ENCODE assay signal across 8 cellular contexts in genomic region chr19:18173572-18174294, GRCh38. TPM values are rescaled to one million over a fixed set of nuclear protein-coding genes. Genes with fewer than 3 reads are reported as not detected.
DNase-seq lines count a peak whose midpoint lies in the region; ATAC-seq and TF ChIP-seq lines count a peak whose summit lies in the region.

TSS of gene IFI30 (plus strand) at chr19:18173813. CDS start at chr19:18173842, 29 bp downstream.

- TF ChIP-seq CTCF in PC-3 (conservative IDR thresholded peaks at IDR 0.05; ENCODE audit: low read depth, low read length) (no peak), ovary (IDR thresholded peaks at IDR 0.05) (no peak)

- no peaks in the 10 kb centered on the region for H3K9me3 ChIP-seq in BLaER1 treated with 17β-estradiol and CSF1 and Interleukin-3, amounts not matched to agents 10 nM and 100 nM (replicated peaks in 1 of 11)
- H3K9me3 ChIP-seq in PC-3 (ENCODE audit: low read length) (no peaks in the 10 kb centered on the region), ovary (no peaks in the 10 kb centered on the region)

- TF ChIP-seq EP300 in ovary (IDR thresholded peaks at IDR 0.05) = no peak

- H3K27ac ChIP-seq in BLaER1 treated with 17β-estradiol and CSF1 and Interleukin-3, amounts not matched to agents 10 nM and 100 nM = peak within 1 kb of the TSS; percentile 75 to 98 (median 89)
- H3K27ac ChIP-seq in PC-3 (ENCODE audit: low read length) (no peak within 1 kb of the TSS), ovary (peak within 1 kb of the TSS; percentile 19 to 27)

- DNase-seq in PC-3 (peak; percentile 53), glomerular visceral epithelial cell (ENCODE audit: extremely low spot score) (peak; percentile 63), ovary (peak; percentile 78 to 84 (median 81)), NCI-H1048 (lab: John Stamatoyannopoulos, UW) (no peak)
- DNase-seq in activated T-helper 9 cell treated with anti-CD3 and anti-CD28 coated beads, Interleukin-2, amount 50 U/mL, for 16 hours (ENCODE audit: low read depth) = peak; percentile 53

- CTCF ChIA-PET in PC-3 (lab: Charles Lee) = no interaction called here

- H3K4me2 ChIP-seq in BLaER1 treated with 17β-estradiol and CSF1 and Interleukin-3, amounts not matched to agents 10 nM and 100 nM = peak within 1 kb of the TSS; percentile 89 to 100 (median 98)
- peak within 1 kb of the TSS; percentile 88 for H3K4me2 ChIP-seq in PC-3 (ENCODE audit: low read length)

- H3K36me3 ChIP-seq in BLaER1 treated with 17β-estradiol and CSF1 and Interleukin-3, amounts not matched to agents 10 nM and 100 nM = peaks cover 0 to 49% (median 45%) of the 10 kb centered on the region in 11 experiments; a peak in 20 of 22 replicates
- H3K36me3 ChIP-seq in PC-3 (ENCODE audit: low read depth, low read length) (no peaks in the 10 kb centered on the region; the same call in 1 of the 2 replicates), ovary (no peaks in the 10 kb centered on the region)

- peak; percentile 41 for ATAC-seq in GM19025 (IDR thresholded peaks at IDR 0.05; ENCODE audit: low read depth, unreplicated experiment)
- peak; percentile 37 for ATAC-seq in HG03378 (IDR thresholded peaks at IDR 0.05; ENCODE audit: unreplicated experiment)
- ATAC-seq in PC-3 = peak; percentile 83

- no peak for TF ChIP-seq POLR2A in ovary (IDR thresholded peaks at IDR 0.05)

- H3K9me2 ChIP-seq in PC-3 (replicated peaks; ENCODE audit: low read length) = no peaks in the 10 kb centered on the region

- no peaks in the 10 kb centered on the region for H3K79me2 ChIP-seq in PC-3 (ENCODE audit: low read length)

- intact Hi-C loops in PC-3 (cut with micrococcal nuclease) (no loop called here), ovary (cut with DNase I) (no loop called here)

- H3F3A ChIP-seq in PC-3 (ENCODE audit: low read length, unreplicated experiment) = no peaks in the 10 kb centered on the region

- peaks cover 82 to 95% (median 92%) of the 10 kb centered on the region in 10 experiments for H3K4me1 ChIP-seq in BLaER1 treated with 17β-estradiol and CSF1 and Interleukin-3, amounts not matched to agents 10 nM and 100 nM
- H3K4me1 ChIP-seq in PC-3 (ENCODE audit: insufficient read depth, low read length) (peaks cover 5% of the 10 kb centered on the region; the same call in 1 of the 2 replicates), ovary (ENCODE audit: insufficient read depth) (peaks cover 13% of the 10 kb centered on the region)

- H2AFZ ChIP-seq in PC-3 (ENCODE audit: low read length) = peak within 1 kb of the TSS; percentile 80

- H3K9ac ChIP-seq in BLaER1 treated with 17β-estradiol and CSF1 and Interleukin-3, amounts not matched to agents 10 nM and 100 nM = peak within 1 kb of the TSS; percentile 69 to 91 (median 86)
- H3K9ac ChIP-seq in PC-3 (ENCODE audit: low read length) = peak within 1 kb of the TSS; percentile 42

- POLR2A ChIA-PET in PC-3 (lab: Charles Lee; ENCODE audit: unreplicated experiment) = no interaction called here

- WGBS in ovary, 3 donors = 0 to 1% (median 1%) methylated on average over 33 to 47 of the region's 47 CpGs

- H3K27me3 ChIP-seq in BLaER1 treated with 17β-estradiol and CSF1 and Interleukin-3, amounts not matched to agents 10 nM and 100 nM = peaks cover 0 to 8% (median 0%) of the 10 kb centered on the region in 11 experiments; a peak in 3 of 22 replicates
- H3K27me3 ChIP-seq in PC-3 (ENCODE audit: low read length) = no peaks in the 10 kb centered on the region
- no peaks in the 10 kb centered on the region for H3K27me3 ChIP-seq in ovary

- H3K4me3 ChIP-seq in BLaER1 treated with 17β-estradiol and CSF1 and Interleukin-3, amounts not matched to agents 10 nM and 100 nM = peak within 1 kb of the TSS; percentile 63 to 96 (median 76)
- H3K4me3 ChIP-seq in PC-3 (ENCODE audit: low read length) (peak within 1 kb of the TSS; percentile 82), ovary (peak within 1 kb of the TSS; percentile 70)

- peaks cover 0 to 51% (median 34%) of the 10 kb centered on the region in 11 experiments; a peak in 15 of 22 replicates for H4K20me1 ChIP-seq in BLaER1 treated with 17β-estradiol and CSF1 and Interleukin-3, amounts not matched to agents 10 nM and 100 nM
- H4K20me1 ChIP-seq in PC-3 (ENCODE audit: low read length) = no peaks in the 10 kb centered on the region

- TSS peak; percentile 21 for BruUV-seq in PC-3 (replicated peaks; lab: Mats Ljungman, UMichigan)

RNA-seq across cellular contexts. Expression of gene IFI30, which starts in this region (rescaled TPM):
- total RNA-seq in PC-3 (2014; rRNA removed) (31.1 and 35.0 TPM in 2 replicates), ovary (10 to 100 TPM; 10.1 to 70.9 (median 16.1) TPM)
- 10 to 100 TPM; 21.8 to 34.4 TPM for polyA plus RNA-seq in ovary
